11 cellular contexts compared by ENCODE assay signal in the genomic region with DNA sequence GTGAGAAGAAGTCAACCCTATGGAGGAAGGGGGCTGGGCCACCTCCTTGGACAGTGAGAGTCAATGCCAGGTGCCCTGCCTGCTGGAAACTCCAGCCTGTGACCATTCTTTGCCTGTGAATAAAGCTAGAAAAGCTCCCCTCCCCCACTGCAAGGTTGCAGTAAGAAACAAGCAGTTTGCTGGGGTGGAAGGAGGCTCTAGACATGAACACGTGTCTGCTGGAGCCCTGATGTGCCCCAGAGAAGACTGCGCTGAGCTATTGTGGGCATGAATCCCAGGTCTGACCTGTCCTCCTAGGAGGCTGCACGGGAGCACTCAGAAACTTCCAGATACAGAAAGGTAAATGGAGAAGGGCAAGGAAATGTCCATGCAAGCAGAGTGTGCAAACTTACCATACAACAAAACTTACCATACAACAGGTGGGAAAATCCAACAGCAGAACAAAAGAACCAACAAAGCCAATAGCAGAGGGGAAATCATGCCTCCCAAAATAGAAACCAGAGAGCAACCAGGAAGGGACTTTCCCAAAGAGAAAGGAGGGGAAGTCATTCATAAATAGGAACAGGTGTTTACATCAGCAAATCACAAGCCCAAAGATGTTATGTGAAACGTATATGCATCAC.
DNase-seq lines count a peak whose midpoint lies in the region; ATAC-seq, FAIRE-seq and TF ChIP-seq lines count a peak whose summit lies in the region.
"Had no signal": no experiment of that assay in that cellular context is flagged by ENCODE, and none has a peak within 500 bp of the region (broad histone marks: within the 10 kb centered on the region; RNA-seq: fewer than 3 reads in every experiment).

No MANE protein-coding gene starts in this region.

- peak; percentile 37 for DNase-seq in kidney tubule cell (ENCODE audit: low spot score)
- DNase-seq in iPS-NIHi7 (ENCODE audit: extremely low spot score) = no peak
- DNase-seq in SHP77 (lab: John Stamatoyannopoulos, UW) = no peak
- DNase-seq in H54 (ENCODE audit: insufficient read length, low spot score) = no peak
- DNase-seq: KG1, kidney, Right ventricle myocardium superior had no signal

- no peak for FAIRE-seq in H54 (lab: Jason Lieb, UNC)
- FAIRE-seq: kidney had no signal

- peak; percentile 82 for ATAC-seq in GM18511 (IDR thresholded peaks at IDR 0.05; ENCODE audit: unreplicated experiment)
- ATAC-seq in GM21367 (IDR thresholded peaks at IDR 0.05; ENCODE audit: unreplicated experiment) = peak; percentile 52
- peak; percentile 47 for ATAC-seq in HG03175 (IDR thresholded peaks at IDR 0.05; ENCODE audit: unreplicated experiment)
- ATAC-seq: sciatic nerve had no signal

- TF ChIP-seq POLR2A in H54 (IDR thresholded peaks at IDR 0.05; ENCODE audit: low read depth, low read length) = no peak
